18 cellular contexts compared by ENCODE assay signal in genomic region chr17:79113699-79114098, GRCh38. TPM values are rescaled to one million over a fixed set of nuclear protein-coding genes. Genes with fewer than 3 reads are reported as not detected.
DNase-seq lines count a peak whose midpoint lies in the region; TF ChIP-seq lines count a peak whose summit lies in the region.
"Had no signal": no experiment of that assay in that cellular context is flagged by ENCODE, and none has a peak within 500 bp of the region (broad histone marks: within the 10 kb centered on the region; RNA-seq: fewer than 3 reads in every experiment).

No MANE protein-coding gene starts in this region.

- no peak overlapping the region for H3K4ac ChIP-seq in neuronal stem cell (ENCODE audit: low read length)

- TF ChIP-seq CTCF in chondrocyte (IDR thresholded peaks at IDR 0.05), result no peak
- no peak for TF ChIP-seq CTCF in HFFc6 (IDR thresholded peaks at IDR 0.05)

- H2AFZ ChIP-seq in neuronal stem cell (ENCODE audit: low read length), result no peak overlapping the region

- H2BK5ac ChIP-seq in neuronal stem cell (ENCODE audit: low read length), result no peak overlapping the region

- H3K4me1 Mint-ChIP-seq in chondrocyte (ENCODE audit: low read depth) (no peaks in the 10 kb centered on the region), HFFc6 (ENCODE audit: low read depth) (no peaks in the 10 kb centered on the region)
- H3K4me1 Mint-ChIP-seq: CD8-positive, alpha-beta memory T cell had no signal

- no peaks in the 10 kb centered on the region for H3K9me3 Mint-ChIP-seq in chondrocyte (ENCODE audit: low read depth)
- H3K9me3 Mint-ChIP-seq in HFFc6, result no peaks in the 10 kb centered on the region
- H3K9me3 Mint-ChIP-seq: CD8-positive, alpha-beta memory T cell had no signal

- H3K4me2 ChIP-seq in neuronal stem cell (ENCODE audit: insufficient read depth, low read length, poor library complexity, severe bottlenecking), result no peak overlapping the region

- H4K91ac ChIP-seq in neuronal stem cell (ENCODE audit: low read depth, low read length, poor library complexity), result no peak overlapping the region

- H3K36me3 Mint-ChIP-seq in chondrocyte (ENCODE audit: low read depth) (no peaks in the 10 kb centered on the region), HFFc6 (ENCODE audit: low read depth) (no peaks in the 10 kb centered on the region)
- H3K36me3 Mint-ChIP-seq: CD8-positive, alpha-beta memory T cell had no signal

- no peak overlapping the region for H3K27ac ChIP-seq in neuronal stem cell (replicated peaks; ENCODE audit: low read length)
- H3K27ac ChIP-seq: HL-60, Peyer's patch, SJCRH30 had no signal

- no peak overlapping the region for H3K9ac ChIP-seq in neuronal stem cell (ENCODE audit: low read depth, low read length, poor library complexity)

- DNase-seq in COR-L47 (lab: John Stamatoyannopoulos, UW) (peak; percentile 39), NCI-H69 (lab: John Stamatoyannopoulos, UW) (peak; percentile 48), cerebellar cortex (ENCODE audit: low spot score) (peak; percentile 56), neuronal stem cell (ENCODE audit: low spot score) (no peak), chondrocyte (ENCODE audit: low spot score) (no peak), HFFc6 (no peak), dermis blood vessel endothelial cell (no peak)
- DNase-seq: CD8-positive, alpha-beta memory T cell; DMS53; EL; KBM-7; MM.1S; NCI-H1048; NCI-H1417 treated with DMSO at 0.1 percent for 48 hours; NCI-H774 had no signal

- peaks cover 3 to 30% of the 10 kb centered on the region in 2 donors for H3K4me1 ChIP-seq in neuronal stem cell (ENCODE audit: control insufficient read depth in 2 of 2, insufficient read depth in 1 of 2, low read depth in 1 of 2, low read length in 2 of 2)

- H3K23ac ChIP-seq in neuronal stem cell (ENCODE audit: low read depth, low read length, poor library complexity), result peak overlapping the region; percentile 20

- H3K27me3 ChIP-seq in neuronal stem cell (ENCODE audit: control insufficient read depth in 3 of 3, insufficient read depth in 3 of 3, low read depth in 1 of 3, low read length in 3 of 3), result peaks cover 0 to 79% (median 0%) of the 10 kb centered on the region in 3 experiments
- H3K27me3 ChIP-seq: Peyer's patch had no signal

- H3K27me3 Mint-ChIP-seq in chondrocyte (ENCODE audit: low read depth) (peaks cover 21% of the 10 kb centered on the region), HFFc6 (ENCODE audit: insufficient read depth) (peaks cover 40% of the 10 kb centered on the region)

- no peak overlapping the region for H2BK15ac ChIP-seq in neuronal stem cell (ENCODE audit: low read length)

- H3K18ac ChIP-seq in neuronal stem cell (ENCODE audit: low read length), result no peak overlapping the region

- H3K4me3 ChIP-seq in neuronal stem cell (ENCODE audit: low read length in 2 of 2), result no peak overlapping the region

- peak overlapping the region; percentile 92 for H2AK5ac ChIP-seq in neuronal stem cell (ENCODE audit: low read depth, low read length)

- H2BK12ac ChIP-seq in neuronal stem cell (ENCODE audit: low read length), result no peak overlapping the region

- no peaks in the 10 kb centered on the region for H3K79me1 ChIP-seq in neuronal stem cell (ENCODE audit: low read depth, low read length)

- no peak overlapping the region for H4K8ac ChIP-seq in neuronal stem cell (ENCODE audit: low read depth, low read length)

- H2BK120ac ChIP-seq in neuronal stem cell (ENCODE audit: low read depth, low read length), result peak overlapping the region; percentile 0

- no peak overlapping the region for H3K14ac ChIP-seq in neuronal stem cell (ENCODE audit: low read length)

- no peaks in the 10 kb centered on the region for H3K36me3 ChIP-seq in neuronal stem cell (replicated peaks in 1 of 2; ENCODE audit: control insufficient read depth in 2 of 2, insufficient read depth in 2 of 2, low read length in 2 of 2)
- H3K36me3 ChIP-seq: Peyer's patch, SJCRH30 had no signal

- H3K4me3 Mint-ChIP-seq in chondrocyte (ENCODE audit: unreplicated experiment) (no peak overlapping the region), HFFc6 (no peak overlapping the region)
- H3K4me3 Mint-ChIP-seq: CD8-positive, alpha-beta memory T cell had no signal

- H3K9me3 ChIP-seq in neuronal stem cell (replicated peaks in 1 of 2; ENCODE audit: control insufficient read depth in 2 of 2, insufficient read depth in 1 of 2, low read depth in 1 of 2, low read length in 2 of 2), result no peaks in the 10 kb centered on the region
- H3K9me3 ChIP-seq: Peyer's patch, SJCRH30 had no signal

- WGBS in neuronal stem cell (ENCODE audit: extremely low coverage in 2 of 2, insufficient read length in 2 of 2, insufficient replicate concordance in 1 of 2), 2 donors, result no CpG with 5 or more reads among the region's 8 CpGs

- H3K27ac Mint-ChIP-seq in chondrocyte (ENCODE audit: unreplicated experiment) (no peak overlapping the region), HFFc6 (no peak overlapping the region)

RNA-seq across cellular contexts. Expression of gene ENGASE, which starts 39.1 kb away (rescaled TPM):
- 17.4 TPM for polyA plus RNA-seq in neuronal stem cell (2013, experiment 1 of 2)
- polyA plus RNA-seq in neuronal stem cell (2013, experiment 2 of 2), result 18.1 TPM
- total RNA-seq in chondrocyte, result 16.8 to 30.7 TPM (median 19.7 TPM) in 3 replicates
- 10 to 100 TPM; 11.1 to 13.8 (median 11.8) TPM for total RNA-seq in HFFc6 (2021; fragmentation: NEBNext Ultra II Directional; extraction: Animal tissue kit (Norgen Biotek cat#: 25700))
- 6.8 and 19.6 TPM in 2 replicates for total RNA-seq in dermis blood vessel endothelial cell

Comparison
In these comparisons a context has a peak if more than half of its experiments do, and no peak if none do; other contexts are left out.
1. DNase-seq: peak in COR-L47 (single experiment), NCI-H69 (single experiment) and cerebellar cortex (single experiment); none in neuronal stem cell (single experiment), chondrocyte (single experiment), HFFc6 (single experiment) and dermis blood vessel endothelial cell (single experiment).